Comparison of ENCODE assay signal across 8 cellular contexts in genomic region chr13:50081106-50081898, GRCh38.
DNase-seq lines count a peak whose midpoint lies in the region; ATAC-seq and TF ChIP-seq lines count a peak whose summit lies in the region.

No MANE protein-coding gene starts in this region.

- DNase-seq in AG09309 (ENCODE audit: low read depth) (no peak), T-helper 9 cell (peak; percentile 38), brain microvascular endothelial cell (no peak), kidney epithelial cell (ENCODE audit: low read depth) (no peak), NCI-H2029 treated with DMSO at 0.1 percent for 48 hours (lab: John Stamatoyannopoulos, UW) (no peak)
- peak; percentile 12 to 45 for DNase-seq in stimulated activated CD4-positive, alpha-beta T cell treated with anti-CD3 and anti-CD28 coated beads, Interleukin-1b, Interleukin-23, amount 100 ng/mL, for 4 hours (ENCODE audit: low read depth in 2 of 2)

- no peak for TF ChIP-seq CTCF in AG09309 (IDR thresholded peaks at IDR 0.05; ENCODE audit: control insufficient read depth, insufficient read depth, low read depth, low read length, missing control alignments)
- no peak for TF ChIP-seq CTCF in brain microvascular endothelial cell (IDR thresholded peaks at IDR 0.05; ENCODE audit: low read depth, low read length, missing control alignments)
- TF ChIP-seq CTCF in kidney epithelial cell (IDR thresholded peaks at IDR 0.05; ENCODE audit: insufficient read depth, low read length, poor library complexity, severe bottlenecking): peak; percentile 25

- peak overlapping the region; percentile 85 for H3K27ac ChIP-seq in brain microvascular endothelial cell

- H3K36me3 ChIP-seq in brain microvascular endothelial cell (replicated peaks) (no peaks in the 10 kb centered on the region), kidney epithelial cell (ENCODE audit: control insufficient read depth, insufficient read depth, low read length) (no peaks in the 10 kb centered on the region)

- no peaks in the 10 kb centered on the region for H3K27me3 ChIP-seq in brain microvascular endothelial cell (replicated peaks)
- no peaks in the 10 kb centered on the region for H3K27me3 ChIP-seq in kidney epithelial cell (ENCODE audit: control insufficient read depth, insufficient read depth, low read length)

- H3K4me3 ChIP-seq in AG09309 (ENCODE audit: control insufficient read depth, low read depth, low read length) (peak overlapping the region; percentile 88), brain microvascular endothelial cell (ENCODE audit: low read depth, low read length) (peak overlapping the region; percentile 90), kidney epithelial cell (ENCODE audit: low read depth, low read length) (peak overlapping the region; percentile 94)

- ATAC-seq in GM19035 (IDR thresholded peaks at IDR 0.05; ENCODE audit: unreplicated experiment) (peak; percentile 13), HG03521 (IDR thresholded peaks at IDR 0.05; ENCODE audit: unreplicated experiment) (peak; percentile 20)

- in situ Hi-C loops in brain microvascular endothelial cell (cut with HindIII; ENCODE audit: low pct_ligation_motif_present, low sequenced_read_pairs): no loop called here

Comparison
In these comparisons a context has a peak if more than half of its experiments do, and no peak if none do; other contexts are left out.
1. DNase-seq: peak in T-helper 9 cell (single experiment) and stimulated activated CD4-positive, alpha-beta T cell treated with anti-CD3 and anti-CD28 coated beads, Interleukin-1b, Interleukin-23, amount 100 ng/mL, for 4 hours (2 of 2); none in AG09309 (single experiment), brain microvascular endothelial cell (single experiment), kidney epithelial cell (single experiment) and NCI-H2029 treated with DMSO at 0.1 percent for 48 hours (single experiment).
2. Peak in every context shown above with its lines, with median percentiles within 50 percentile points of each other: H3K4me3 ChIP-seq.